ENCODE assay signal across 20 cellular contexts in genomic region chr2:23685706-23686105, GRCh38.
A peak's percentile ranks its signal among the peaks of the same experiment; 100 is the strongest.
DNase-seq lines count a peak whose midpoint lies in the region; ATAC-seq and TF ChIP-seq lines count a peak whose summit lies in the region.
"Had no signal": no experiment of that assay in that cellular context is flagged by ENCODE, and none has a peak within 500 bp of the region (broad histone marks: within the 10 kb centered on the region; RNA-seq: fewer than 3 reads in every experiment).

No MANE protein-coding gene starts in this region.

- H3K36me3 ChIP-seq in WERI-Rb-1 = peaks cover 4% of the 10 kb centered on the region
- no peaks in the 10 kb centered on the region for H3K36me3 ChIP-seq in GM23248 (ENCODE audit: low read depth)

- H3K4me1 Mint-ChIP-seq in neural crest cell (peaks cover 28% of the 10 kb centered on the region), Calu3 (ENCODE audit: low read depth, unreplicated experiment) (no peaks in the 10 kb centered on the region)
- no peaks in the 10 kb centered on the region for H3K4me1 Mint-ChIP-seq in T-helper 2 cell treated with Interferon-gamma antibody and Interleukin-4, amounts not matched to agents 5 μg/mL and 100 μg/mL, for 36 hours (ENCODE audit: low read depth)
- H3K4me1 Mint-ChIP-seq: CD4-positive, alpha-beta memory T cell had no signal

- H3K4me2 ChIP-seq in GM23248 (ENCODE audit: unreplicated experiment) = no peak overlapping the region

- WGBS in GM23248 (ENCODE audit: low coverage in 1 of 2, low lambda C conversion rate in 2 of 2, missing lambda C conversion rate in 2 of 2), 2 experiments = 81 to 82% methylated on average over 9 of the region's 9 CpGs

- DNase-seq in Right ventricle myocardium superior (peak; percentile 15), Right ventricle myocardium inferior (ENCODE audit: missing footprints) (no peak), WERI-Rb-1 (no peak), neural crest cell (ENCODE audit: low read depth, low spot score) (no peak), GM23248 (no peak), Calu3 (no peak)
- no peak for DNase-seq in T-helper 2 cell treated with Interferon-gamma antibody and Interleukin-4, amounts not matched to agents 5 μg/mL and 100 μg/mL, for 36 hours (ENCODE audit: low spot score)
- DNase-seq: Caco-2; CD4-positive, alpha-beta memory T cell; DMS 273 treated with DMSO at 0.1 percent for 48 hours; DMS79; Karpas-422; NCI-H1092 treated with DMSO at 0.1 percent for 48 hours; NCI-H1436; NCI-H187; NCI-H2171 treated with DMSO at 0.1 percent for 48 hours; NCI-H446; NCI-H524 treated with DMSO at 0.1 percent for 48 hours; NCI-H774; SHP77 treated with DMSO at 0.1 percent for 48 hours had no signal

- BruUV-seq in Calu3 (replicated peaks; lab: Mats Ljungman, UMichigan) = no TSS peak

- no peaks in the 10 kb centered on the region for H3K9me2 ChIP-seq in GM23248 (ENCODE audit: insufficient read depth)

- H3F3A ChIP-seq in GM23248 (ENCODE audit: insufficient read depth) = no peaks in the 10 kb centered on the region

- H3K9me3 Mint-ChIP-seq in neural crest cell (no peaks in the 10 kb centered on the region), Calu3 (ENCODE audit: low read depth, unreplicated experiment) (no peaks in the 10 kb centered on the region)
- no peaks in the 10 kb centered on the region for H3K9me3 Mint-ChIP-seq in T-helper 2 cell treated with Interferon-gamma antibody and Interleukin-4, amounts not matched to agents 5 μg/mL and 100 μg/mL, for 36 hours

- H3K9me3 ChIP-seq in WERI-Rb-1 (ENCODE audit: severe bottlenecking) (no peaks in the 10 kb centered on the region), GM23248 (ENCODE audit: low read depth) (no peaks in the 10 kb centered on the region)
- H3K9me3 ChIP-seq: Caco-2 had no signal

- CTCF ChIA-PET in Calu3 (lab: Charles Lee) = no interaction called here

- intact Hi-C loops in Right ventricle myocardium superior (cut with DNase I) = no loop called here
- intact Hi-C loops in Right ventricle myocardium inferior (cut with DNase I) = no loop called here
- intact Hi-C loops in Calu3 (cut with micrococcal nuclease; ENCODE audit: unreplicated experiment) = no loop called here

- H3K27me3 ChIP-seq in WERI-Rb-1 (ENCODE audit: insufficient read depth, low read depth, severe bottlenecking) (no peaks in the 10 kb centered on the region), GM23248 (replicated peaks; ENCODE audit: insufficient read depth) (no peaks in the 10 kb centered on the region)

- no peaks in the 10 kb centered on the region for H3K79me2 ChIP-seq in GM23248 (ENCODE audit: insufficient read depth)

- H3K4me3 Mint-ChIP-seq in neural crest cell (no peak overlapping the region), Calu3 (ENCODE audit: low read depth, unreplicated experiment) (no peak overlapping the region)
- H3K4me3 Mint-ChIP-seq in T-helper 2 cell treated with Interferon-gamma antibody and Interleukin-4, amounts not matched to agents 5 μg/mL and 100 μg/mL, for 36 hours = no peak overlapping the region
- H3K4me3 Mint-ChIP-seq: CD4-positive, alpha-beta memory T cell had no signal

- no peaks in the 10 kb centered on the region for H4K20me1 ChIP-seq in GM23248 (ENCODE audit: insufficient read depth)

- peaks cover 5% of the 10 kb centered on the region for H3K36me3 Mint-ChIP-seq in neural crest cell (ENCODE audit: low read depth)
- peaks cover 4% of the 10 kb centered on the region for H3K36me3 Mint-ChIP-seq in Calu3 (ENCODE audit: insufficient read depth, unreplicated experiment)
- H3K36me3 Mint-ChIP-seq in T-helper 2 cell treated with Interferon-gamma antibody and Interleukin-4, amounts not matched to agents 5 μg/mL and 100 μg/mL, for 36 hours (ENCODE audit: low read depth) = no peaks in the 10 kb centered on the region

- H3K27me3 Mint-ChIP-seq in neural crest cell (ENCODE audit: low read depth) (no peaks in the 10 kb centered on the region), Calu3 (ENCODE audit: unreplicated experiment) (no peaks in the 10 kb centered on the region)
- no peaks in the 10 kb centered on the region for H3K27me3 Mint-ChIP-seq in T-helper 2 cell treated with Interferon-gamma antibody and Interleukin-4, amounts not matched to agents 5 μg/mL and 100 μg/mL, for 36 hours (ENCODE audit: low read depth)
- H3K27me3 Mint-ChIP-seq: CD4-positive, alpha-beta memory T cell had no signal

- ATAC-seq in Right ventricle myocardium superior (ENCODE audit: poor library complexity) (no peak), Right ventricle myocardium inferior (no peak)

- in situ Hi-C loops in GM23248 (cut with MboI) = no loop called here

- H3K9ac ChIP-seq in GM23248 = no peak overlapping the region

- H3K27ac ChIP-seq in WERI-Rb-1 = peak overlapping the region; percentile 30; the same call in 1 of the 2 replicates
- no peak overlapping the region for H3K27ac ChIP-seq in GM23248

- no peak overlapping the region for H2AFZ ChIP-seq in GM23248

- no peaks in the 10 kb centered on the region for H3K4me1 ChIP-seq in GM23248 (ENCODE audit: insufficient read depth)
- H3K4me1 ChIP-seq: Caco-2 had no signal

- H3K4me3 ChIP-seq in WERI-Rb-1 (ENCODE audit: low read depth, low read length) = no peak overlapping the region
- H3K4me3 ChIP-seq in GM23248 = no peak overlapping the region

- peak overlapping the region; percentile 8 for H3K27ac Mint-ChIP-seq in neural crest cell (ENCODE audit: unreplicated experiment)
- no peak overlapping the region for H3K27ac Mint-ChIP-seq in Calu3 (ENCODE audit: unreplicated experiment)
- no peak overlapping the region for H3K27ac Mint-ChIP-seq in T-helper 2 cell treated with Interferon-gamma antibody and Interleukin-4, amounts not matched to agents 5 μg/mL and 100 μg/mL, for 36 hours
- H3K27ac Mint-ChIP-seq: CD4-positive, alpha-beta memory T cell had no signal

- TF ChIP-seq CTCF in WERI-Rb-1 (IDR thresholded peaks at IDR 0.05; ENCODE audit: low read depth, low read length) (no peak), neural crest cell (conservative IDR thresholded peaks at IDR 0.05) (no peak), Calu3 (IDR thresholded peaks at IDR 0.05; ENCODE audit: unreplicated experiment) (no peak)
